Comparison of ENCODE assay signal across 1 cellular context in the genomic region with DNA sequence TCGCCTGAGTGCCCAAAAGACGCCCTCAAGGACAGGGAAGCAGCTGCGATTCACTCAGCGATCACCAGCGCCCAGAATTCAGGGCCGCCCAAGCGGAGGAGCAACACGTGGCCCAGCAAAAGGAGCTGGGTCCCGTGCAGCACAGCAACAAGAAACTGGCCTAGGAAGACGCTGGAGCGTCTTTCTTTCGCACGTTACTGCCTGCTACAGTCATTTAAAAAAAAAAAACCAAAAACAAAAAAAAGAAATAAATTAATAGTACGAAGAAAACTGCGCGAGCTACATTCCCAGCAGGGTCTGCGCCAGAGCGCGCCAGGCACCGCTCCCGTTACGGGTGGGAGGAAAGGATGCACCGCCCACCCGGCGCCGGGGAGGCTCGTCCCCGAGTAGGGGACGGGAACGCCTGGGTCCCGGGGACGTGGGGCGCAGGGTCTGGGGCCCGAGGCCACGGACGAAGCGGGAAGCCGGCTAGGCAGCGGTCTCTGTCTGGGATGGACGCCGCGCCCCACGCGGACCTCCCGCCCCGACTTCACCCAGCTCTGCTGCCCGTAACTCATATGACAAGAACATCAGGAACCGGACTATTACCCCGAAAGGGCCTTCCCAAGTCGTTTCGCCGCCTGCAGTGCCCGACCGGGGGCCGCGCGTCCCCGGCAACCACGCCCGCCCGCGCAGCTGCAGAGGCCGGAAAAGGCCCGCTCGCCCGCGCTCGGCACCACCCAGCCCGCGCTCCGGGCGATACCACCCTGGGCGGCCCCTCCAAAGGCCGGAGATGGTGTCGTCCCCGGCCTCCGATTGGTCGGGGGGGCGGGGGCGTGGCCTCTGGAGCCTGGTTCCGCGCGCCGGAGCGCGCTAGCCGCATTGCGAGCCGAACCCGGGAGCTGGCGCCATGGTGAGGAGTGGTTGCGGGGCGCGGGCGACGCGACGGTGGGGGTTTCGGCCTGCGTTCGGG.
TF ChIP-seq lines count a peak whose summit lies in the region.

A gene with protein sequence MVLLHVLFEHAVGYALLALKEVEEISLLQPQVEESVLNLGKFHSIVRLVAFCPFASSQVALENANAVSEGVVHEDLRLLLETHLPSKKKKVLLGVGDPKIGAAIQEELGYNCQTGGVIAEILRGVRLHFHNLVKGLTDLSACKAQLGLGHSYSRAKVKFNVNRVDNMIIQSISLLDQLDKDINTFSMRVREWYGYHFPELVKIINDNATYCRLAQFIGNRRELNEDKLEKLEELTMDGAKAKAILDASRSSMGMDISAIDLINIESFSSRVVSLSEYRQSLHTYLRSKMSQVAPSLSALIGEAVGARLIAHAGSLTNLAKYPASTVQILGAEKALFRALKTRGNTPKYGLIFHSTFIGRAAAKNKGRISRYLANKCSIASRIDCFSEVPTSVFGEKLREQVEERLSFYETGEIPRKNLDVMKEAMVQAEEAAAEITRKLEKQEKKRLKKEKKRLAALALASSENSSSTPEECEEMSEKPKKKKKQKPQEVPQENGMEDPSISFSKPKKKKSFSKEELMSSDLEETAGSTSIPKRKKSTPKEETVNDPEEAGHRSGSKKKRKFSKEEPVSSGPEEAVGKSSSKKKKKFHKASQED (plus strand): TSS at position 861 of the 952 bp plus-strand sequence. CDS start 29 bp downstream, at position 890.

TF ChIP-seq in A549, 52 proteins besides CTCF, POLR2A, EP300 and RAD21 (continued from another document):
- TF ChIP-seq, protein P1, sequence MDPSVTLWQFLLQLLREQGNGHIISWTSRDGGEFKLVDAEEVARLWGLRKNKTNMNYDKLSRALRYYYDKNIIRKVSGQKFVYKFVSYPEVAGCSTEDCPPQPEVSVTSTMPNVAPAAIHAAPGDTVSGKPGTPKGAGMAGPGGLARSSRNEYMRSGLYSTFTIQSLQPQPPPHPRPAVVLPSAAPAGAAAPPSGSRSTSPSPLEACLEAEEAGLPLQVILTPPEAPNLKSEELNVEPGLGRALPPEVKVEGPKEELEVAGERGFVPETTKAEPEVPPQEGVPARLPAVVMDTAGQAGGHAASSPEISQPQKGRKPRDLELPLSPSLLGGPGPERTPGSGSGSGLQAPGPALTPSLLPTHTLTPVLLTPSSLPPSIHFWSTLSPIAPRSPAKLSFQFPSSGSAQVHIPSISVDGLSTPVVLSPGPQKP (IDR thresholded peaks at IDR 0.05; ENCODE audit: low read depth, low read length), result no peak
- no peak; a peak in 1 of 4 replicates for TF ChIP-seq CEBPB (IDR thresholded peaks at IDR 0.05)
- no peak for TF ChIP-seq KDM1A (IDR thresholded peaks at IDR 0.05; ENCODE audit: low read depth)
- TF ChIP-seq HDAC2 (IDR thresholded peaks at IDR 0.05), result peak; percentile 93
- TF ChIP-seq HES2 (IDR thresholded peaks at IDR 0.05), result no peak
- no peak for TF ChIP-seq ZSCAN20 (CRISPR knock-in tag; IDR thresholded peaks at IDR 0.05)
- TF ChIP-seq JUN (IDR thresholded peaks at IDR 0.05), result peak; percentile 95 to 100
- TF ChIP-seq CBX2 (IDR thresholded peaks at IDR 0.05; ENCODE audit: borderline replicate concordance, low read depth), result no peak
- TF ChIP-seq SREBF2 (IDR thresholded peaks at IDR 0.05), result no peak
- TF ChIP-seq CHD4 (IDR thresholded peaks at IDR 0.05; ENCODE audit: borderline replicate concordance), result no peak
- TF ChIP-seq ZFP36 (IDR thresholded peaks at IDR 0.05; ENCODE audit: borderline replicate concordance, partially characterized antibody), result no peak
- no peak for TF ChIP-seq RFX5 (IDR thresholded peaks at IDR 0.05)
- TF ChIP-seq RNF2 (IDR thresholded peaks at IDR 0.05; ENCODE audit: borderline replicate concordance, low read depth), result no peak
- no peak for TF ChIP-seq FOSB (CRISPR knock-in tag; IDR thresholded peaks at IDR 0.05)
- TF ChIP-seq, protein P2, sequence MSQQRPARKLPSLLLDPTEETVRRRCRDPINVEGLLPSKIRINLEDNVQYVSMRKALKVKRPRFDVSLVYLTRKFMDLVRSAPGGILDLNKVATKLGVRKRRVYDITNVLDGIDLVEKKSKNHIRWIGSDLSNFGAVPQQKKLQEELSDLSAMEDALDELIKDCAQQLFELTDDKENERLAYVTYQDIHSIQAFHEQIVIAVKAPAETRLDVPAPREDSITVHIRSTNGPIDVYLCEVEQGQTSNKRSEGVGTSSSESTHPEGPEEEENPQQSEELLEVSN (IDR thresholded peaks at IDR 0.05; ENCODE audit: borderline replicate concordance, low read depth), result no peak; the same call in 1 of the 2 replicates
- TF ChIP-seq MAX (IDR thresholded peaks at IDR 0.05), result peak; percentile 97
- TF ChIP-seq RCOR1 (IDR thresholded peaks at IDR 0.05; ENCODE audit: low read depth, low read length), result no peak
- TF ChIP-seq EHF (CRISPR knock-in tag; IDR thresholded peaks at IDR 0.05), result no peak
- TF ChIP-seq BCL3 (IDR thresholded peaks at IDR 0.05), result peak; percentile 99
- TF ChIP-seq SMC3 (IDR thresholded peaks at IDR 0.05), result no peak
- TF ChIP-seq HOXB13 (CRISPR knock-in tag; IDR thresholded peaks at IDR 0.05; ENCODE audit: low read depth), result no peak
- no peak for TF ChIP-seq NPAS2 (CRISPR knock-in tag; IDR thresholded peaks at IDR 0.05; ENCODE audit: borderline replicate concordance)
- TF ChIP-seq ZNF302 (CRISPR knock-in tag; IDR thresholded peaks at IDR 0.05), result no peak
- TF ChIP-seq MAZ (IDR thresholded peaks at IDR 0.05; ENCODE audit: borderline replicate concordance, low read depth, low read length), result no peak
- no peak for TF ChIP-seq POLR2AphosphoS2 (conservative IDR thresholded peaks at IDR 0.05; ENCODE audit: low read length)
- TF ChIP-seq, protein P3, sequence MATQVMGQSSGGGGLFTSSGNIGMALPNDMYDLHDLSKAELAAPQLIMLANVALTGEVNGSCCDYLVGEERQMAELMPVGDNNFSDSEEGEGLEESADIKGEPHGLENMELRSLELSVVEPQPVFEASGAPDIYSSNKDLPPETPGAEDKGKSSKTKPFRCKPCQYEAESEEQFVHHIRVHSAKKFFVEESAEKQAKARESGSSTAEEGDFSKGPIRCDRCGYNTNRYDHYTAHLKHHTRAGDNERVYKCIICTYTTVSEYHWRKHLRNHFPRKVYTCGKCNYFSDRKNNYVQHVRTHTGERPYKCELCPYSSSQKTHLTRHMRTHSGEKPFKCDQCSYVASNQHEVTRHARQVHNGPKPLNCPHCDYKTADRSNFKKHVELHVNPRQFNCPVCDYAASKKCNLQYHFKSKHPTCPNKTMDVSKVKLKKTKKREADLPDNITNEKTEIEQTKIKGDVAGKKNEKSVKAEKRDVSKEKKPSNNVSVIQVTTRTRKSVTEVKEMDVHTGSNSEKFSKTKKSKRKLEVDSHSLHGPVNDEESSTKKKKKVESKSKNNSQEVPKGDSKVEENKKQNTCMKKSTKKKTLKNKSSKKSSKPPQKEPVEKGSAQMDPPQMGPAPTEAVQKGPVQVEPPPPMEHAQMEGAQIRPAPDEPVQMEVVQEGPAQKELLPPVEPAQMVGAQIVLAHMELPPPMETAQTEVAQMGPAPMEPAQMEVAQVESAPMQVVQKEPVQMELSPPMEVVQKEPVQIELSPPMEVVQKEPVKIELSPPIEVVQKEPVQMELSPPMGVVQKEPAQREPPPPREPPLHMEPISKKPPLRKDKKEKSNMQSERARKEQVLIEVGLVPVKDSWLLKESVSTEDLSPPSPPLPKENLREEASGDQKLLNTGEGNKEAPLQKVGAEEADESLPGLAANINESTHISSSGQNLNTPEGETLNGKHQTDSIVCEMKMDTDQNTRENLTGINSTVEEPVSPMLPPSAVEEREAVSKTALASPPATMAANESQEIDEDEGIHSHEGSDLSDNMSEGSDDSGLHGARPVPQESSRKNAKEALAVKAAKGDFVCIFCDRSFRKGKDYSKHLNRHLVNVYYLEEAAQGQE (IDR thresholded peaks at IDR 0.05), result peak; percentile 44; the same call in 1 of the 2 replicates
- TF ChIP-seq MAFK (IDR thresholded peaks at IDR 0.05; ENCODE audit: partially characterized antibody), result no peak
- TF ChIP-seq ESRRA (IDR thresholded peaks at IDR 0.05; ENCODE audit: borderline replicate concordance, low read length), result no peak
- no peak for TF ChIP-seq ZC3H11A (IDR thresholded peaks at IDR 0.05)
- no peak for TF ChIP-seq JUNB (IDR thresholded peaks at IDR 0.05)
- no peak for TF ChIP-seq RARB (CRISPR knock-in tag; IDR thresholded peaks at IDR 0.05)
- TF ChIP-seq GATA3 (IDR thresholded peaks at IDR 0.05; ENCODE audit: borderline replicate concordance), result peak; percentile 88
- TF ChIP-seq, protein P4, sequence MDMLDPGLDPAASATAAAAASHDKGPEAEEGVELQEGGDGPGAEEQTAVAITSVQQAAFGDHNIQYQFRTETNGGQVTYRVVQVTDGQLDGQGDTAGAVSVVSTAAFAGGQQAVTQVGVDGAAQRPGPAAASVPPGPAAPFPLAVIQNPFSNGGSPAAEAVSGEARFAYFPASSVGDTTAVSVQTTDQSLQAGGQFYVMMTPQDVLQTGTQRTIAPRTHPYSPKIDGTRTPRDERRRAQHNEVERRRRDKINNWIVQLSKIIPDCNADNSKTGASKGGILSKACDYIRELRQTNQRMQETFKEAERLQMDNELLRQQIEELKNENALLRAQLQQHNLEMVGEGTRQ (IDR thresholded peaks at IDR 0.05), result peak; percentile 80
- TF ChIP-seq, protein P5, sequence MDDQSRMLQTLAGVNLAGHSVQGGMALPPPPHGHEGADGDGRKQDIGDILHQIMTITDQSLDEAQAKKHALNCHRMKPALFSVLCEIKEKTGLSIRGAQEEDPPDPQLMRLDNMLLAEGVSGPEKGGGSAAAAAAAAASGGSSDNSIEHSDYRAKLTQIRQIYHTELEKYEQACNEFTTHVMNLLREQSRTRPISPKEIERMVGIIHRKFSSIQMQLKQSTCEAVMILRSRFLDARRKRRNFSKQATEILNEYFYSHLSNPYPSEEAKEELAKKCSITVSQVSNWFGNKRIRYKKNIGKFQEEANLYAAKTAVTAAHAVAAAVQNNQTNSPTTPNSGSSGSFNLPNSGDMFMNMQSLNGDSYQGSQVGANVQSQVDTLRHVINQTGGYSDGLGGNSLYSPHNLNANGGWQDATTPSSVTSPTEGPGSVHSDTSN (IDR thresholded peaks at IDR 0.05), result peak; percentile 73; the same call in 1 of the 2 replicates
